Comparison of ENCODE assay signal across 9 cellular contexts in the genomic region with DNA sequence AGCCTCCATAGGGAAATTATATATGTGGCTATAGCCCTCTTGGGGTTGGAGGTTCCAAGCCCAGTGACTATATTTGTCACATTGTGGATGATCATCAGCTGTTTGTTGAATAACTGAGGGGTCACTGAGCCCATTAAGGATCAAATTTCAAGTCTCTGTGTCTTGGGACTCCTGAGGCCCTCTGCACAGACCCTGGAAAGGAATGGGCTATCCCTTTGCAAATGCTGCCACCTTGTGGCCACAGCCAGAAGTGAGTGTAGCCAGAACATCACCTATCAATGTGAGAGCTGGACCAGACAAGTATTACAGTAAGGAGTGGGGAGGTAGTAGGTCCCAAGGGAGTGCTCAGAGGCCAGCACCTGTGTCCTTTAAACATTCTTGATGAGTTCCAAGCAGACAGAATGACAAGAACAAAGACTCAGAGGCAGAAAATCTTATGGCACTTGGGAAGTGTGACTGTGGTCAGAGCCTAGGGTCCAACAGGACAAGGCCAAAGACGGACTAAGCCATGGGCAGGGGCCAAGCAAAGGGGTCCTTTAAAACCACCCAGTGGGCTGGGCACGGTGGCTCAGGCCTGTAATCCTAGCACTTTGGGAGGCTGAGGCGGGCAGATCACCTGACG. TPM values are rescaled to one million over a fixed set of nuclear protein-coding genes. Genes with fewer than 3 reads are reported as not detected.
DNase-seq lines count a peak whose midpoint lies in the region; ATAC-seq and TF ChIP-seq lines count a peak whose summit lies in the region.
"Had no signal": no experiment of that assay in that cellular context is flagged by ENCODE, and none has a peak within 500 bp of the region (broad histone marks: within the 10 kb centered on the region; RNA-seq: fewer than 3 reads in every experiment).

No MANE protein-coding gene starts in this region.

- CTCF ChIA-PET in Caco-2 (lab: Charles Lee): interaction anchor here (0.6 to 1.2 kb wide), 19 partner anchors 11 to 240 kb away, joined by 3 to 14 read pairs (median 3); a partner anchor contains a TSS

- TF ChIP-seq CTCF in Caco-2 (IDR thresholded peaks at IDR 0.05; ENCODE audit: insufficient read depth in 1 of 2, low read depth in 1 of 2, low read length in 1 of 2, severe bottlenecking in 1 of 2, unreplicated experiment in 1 of 2): peak; percentile 79 to 95
- TF ChIP-seq CTCF in GM23338 (conservative IDR thresholded peaks at IDR 0.05; ENCODE audit: low read depth in 2 of 2): peak; percentile 99
- TF ChIP-seq CTCF in heart left ventricle (IDR thresholded peaks at IDR 0.05): peak; percentile 83 to 95 (median 92)

- BruUV-seq in Caco-2 (replicated peaks; lab: Mats Ljungman, UMichigan): no TSS peak

- H3K9me3 Mint-ChIP-seq in Caco-2 (ENCODE audit: unreplicated experiment) (no peaks in the 10 kb centered on the region), GM23338 (no peaks in the 10 kb centered on the region; the same call in 2 of the 3 replicates)
- no peaks in the 10 kb centered on the region for H3K9me3 Mint-ChIP-seq in activated naive CD8-positive, alpha-beta T cell treated with anti-CD3 and anti-CD28 coated beads, Interleukin-2, amount 50 U/mL, for 24 hours

- WGBS in heart left ventricle, 4 donors: 57 to 66% (median 58%) methylated on average over 4 of the region's 4 CpGs

- no peaks in the 10 kb centered on the region for H3K9me2 ChIP-seq in GM23338 (ENCODE audit: insufficient read depth)

- H3K4me2 ChIP-seq in GM23338: no peak overlapping the region

- no peak overlapping the region for H3K27ac ChIP-seq in GM23338 (ENCODE audit: low read depth)
- H3K27ac ChIP-seq in heart left ventricle: no peak overlapping the region

- peaks cover 3% of the 10 kb centered on the region for H3K27me3 Mint-ChIP-seq in Caco-2 (ENCODE audit: insufficient read depth, unreplicated experiment)
- H3K27me3 Mint-ChIP-seq in GM23338 (ENCODE audit: insufficient read depth, low read depth, poor library complexity): peaks cover 6% of the 10 kb centered on the region
- peaks cover 9% of the 10 kb centered on the region for H3K27me3 Mint-ChIP-seq in activated naive CD8-positive, alpha-beta T cell treated with anti-CD3 and anti-CD28 coated beads, Interleukin-2, amount 50 U/mL, for 24 hours

- H3K36me3 Mint-ChIP-seq in Caco-2 (ENCODE audit: insufficient read depth, unreplicated experiment) (no peaks in the 10 kb centered on the region), GM23338 (ENCODE audit: low read depth) (no peaks in the 10 kb centered on the region)
- no peaks in the 10 kb centered on the region for H3K36me3 Mint-ChIP-seq in activated naive CD8-positive, alpha-beta T cell treated with anti-CD3 and anti-CD28 coated beads, Interleukin-2, amount 50 U/mL, for 24 hours (ENCODE audit: low read depth)

- POLR2A ChIA-PET in Caco-2 (lab: Charles Lee): no interaction called here

- DNase-seq in Caco-2 (peak; percentile 81 to 86), GM23338 (ENCODE audit: low spot score) (peak; percentile 90), NCI-H1105 (lab: John Stamatoyannopoulos, UW) (peak; percentile 51), T follicular helper cell (ENCODE audit: low read depth) (peak; percentile 69), heart left ventricle (peak; percentile 70 to 84 (median 78)), renal cortical epithelial cell (ENCODE audit: low read depth) (peak; percentile 54)
- DNase-seq in activated naive CD8-positive, alpha-beta T cell treated with anti-CD3 and anti-CD28 coated beads, Interleukin-2, amount 50 U/mL, for 24 hours: peak; percentile 85

- H3K36me3 ChIP-seq in Caco-2 (ENCODE audit: control insufficient read depth, insufficient read depth, low read length): no peaks in the 10 kb centered on the region
- no peaks in the 10 kb centered on the region for H3K36me3 ChIP-seq in GM23338 (ENCODE audit: insufficient read depth)
- no peaks in the 10 kb centered on the region for H3K36me3 ChIP-seq in heart left ventricle

- intact Hi-C loops in Caco-2 (cut with micrococcal nuclease; ENCODE audit: unreplicated experiment) (loop anchor here (1.0 to 2.0 kb wide), 6 partner anchors 55 to 351 kb away; no protein-coding TSS in a partner anchor), heart left ventricle (cut with DNase I) (loop anchor here in 6 of 10 donors (2.0 to 10.0 kb wide), 4 partner anchors 55 to 271 kb away; no protein-coding TSS in a partner anchor)

- ATAC-seq in GM23338 (peak; percentile 93), heart left ventricle (peak; percentile 80 to 88 (median 86)), HG03460 (IDR thresholded peaks at IDR 0.05; ENCODE audit: unreplicated experiment) (no peak)
- ATAC-seq in activated naive CD8-positive, alpha-beta T cell treated with anti-CD3 and anti-CD28 coated beads, Interleukin-2, amount 50 U/mL, for 24 hours: peak; percentile 83

- H3K4me1 ChIP-seq in Caco-2: peaks cover 12% of the 10 kb centered on the region
- H3K4me1 ChIP-seq in GM23338 (ENCODE audit: insufficient read depth): no peaks in the 10 kb centered on the region
- H3K4me1 ChIP-seq in heart left ventricle: peaks cover 0 to 5% (median 0%) of the 10 kb centered on the region in 12 donors

- no peak overlapping the region for H3K4me3 Mint-ChIP-seq in Caco-2 (ENCODE audit: unreplicated experiment)
- no peak overlapping the region for H3K4me3 Mint-ChIP-seq in GM23338
- H3K4me3 Mint-ChIP-seq in activated naive CD8-positive, alpha-beta T cell treated with anti-CD3 and anti-CD28 coated beads, Interleukin-2, amount 50 U/mL, for 24 hours: no peak overlapping the region

- H3K27ac Mint-ChIP-seq in Caco-2 (ENCODE audit: unreplicated experiment): no peak overlapping the region
- H3K27ac Mint-ChIP-seq in GM23338: no peak overlapping the region
- H3K27ac Mint-ChIP-seq in activated naive CD8-positive, alpha-beta T cell treated with anti-CD3 and anti-CD28 coated beads, Interleukin-2, amount 50 U/mL, for 24 hours: no peak overlapping the region

- H3F3A ChIP-seq in GM23338 (replicated peaks; ENCODE audit: low read depth): no peaks in the 10 kb centered on the region

- H3K27me3 ChIP-seq in Caco-2 (replicated peaks; ENCODE audit: control insufficient read depth, insufficient read depth, low read length) (no peaks in the 10 kb centered on the region), GM23338 (ENCODE audit: insufficient read depth) (no peaks in the 10 kb centered on the region), heart left ventricle (no peaks in the 10 kb centered on the region)

- H3K4me1 Mint-ChIP-seq in Caco-2 (ENCODE audit: low read depth, unreplicated experiment) (no peaks in the 10 kb centered on the region), GM23338 (peaks cover 13% of the 10 kb centered on the region)
- no peaks in the 10 kb centered on the region for H3K4me1 Mint-ChIP-seq in activated naive CD8-positive, alpha-beta T cell treated with anti-CD3 and anti-CD28 coated beads, Interleukin-2, amount 50 U/mL, for 24 hours

- H4K20me1 ChIP-seq in GM23338 (replicated peaks; ENCODE audit: insufficient read depth): no peaks in the 10 kb centered on the region

- H3K9me3 ChIP-seq in Caco-2 (no peaks in the 10 kb centered on the region), heart left ventricle (no peaks in the 10 kb centered on the region)

- no peaks in the 10 kb centered on the region for H3K79me2 ChIP-seq in GM23338 (replicated peaks; ENCODE audit: insufficient read depth)

- no peak overlapping the region for H2AFZ ChIP-seq in GM23338

- no peak for TF ChIP-seq POLR2A in heart left ventricle (IDR thresholded peaks at IDR 0.05)

- H3K4me3 ChIP-seq in Caco-2 (ENCODE audit: low read depth, low read length): no peak overlapping the region
- no peak overlapping the region for H3K4me3 ChIP-seq in GM23338
- no peak overlapping the region for H3K4me3 ChIP-seq in heart left ventricle

RNA-seq across cellular contexts. Expression of a gene that starts 8.2 kb away (rescaled TPM):
- total RNA-seq in Caco-2 (2022) (26.2 and 27.4 TPM in 2 replicates), heart left ventricle (10 to 100 TPM; 22.5 to 79.2 (median 38.3) TPM), renal cortical epithelial cell (14.9 and 16.1 TPM in 2 replicates)
- total RNA-seq in GM23338 (2014; rRNA removed; shearing (Covaris generic)): 19.9 and 25.1 TPM in 2 replicates
- polyA plus RNA-seq in GM23338 (2016; fragmentation: Nextera tagmentation; extraction: Ambion mirVana) (16.4 and 18.5 TPM in 2 replicates), heart left ventricle (10 to 100 TPM; 31.7 to 59.9 TPM)

RNA-seq across cellular contexts. Expression of a gene that starts 14.2 kb away (rescaled TPM):
- total RNA-seq in Caco-2 (2022): 0.26 and 0.39 TPM in 2 replicates
- 1.1 and 1.9 TPM in 2 replicates for total RNA-seq in GM23338 (2014; rRNA removed; shearing (Covaris generic))
- 0.59 and 0.73 TPM in 2 replicates for polyA plus RNA-seq in GM23338 (2016; fragmentation: Nextera tagmentation; extraction: Ambion mirVana)
- 1 to 10 TPM in 5 of 9 donors, under 1 TPM in 4; 0.43 to 9.8 (median 1.2) TPM for total RNA-seq in heart left ventricle
- 1 to 10 TPM; 2.2 to 2.3 TPM for polyA plus RNA-seq in heart left ventricle
- total RNA-seq in renal cortical epithelial cell: not detected in 2 replicates
- total RNA-seq: activated CD8-positive, alpha-beta memory T cell treated with anti-CD3 and anti-CD28 coated beads for 36 hours had no signal

RNA-seq across cellular contexts. Expression of a gene that starts 16.6 kb away (rescaled TPM):
- 66.1 and 70.0 TPM in 2 replicates for total RNA-seq in Caco-2 (2022)
- 12.9 and 20.6 TPM in 2 replicates for total RNA-seq in GM23338 (2014; rRNA removed; shearing (Covaris generic))
- polyA plus RNA-seq in GM23338 (2016; fragmentation: Nextera tagmentation; extraction: Ambion mirVana): 17.9 and 23.2 TPM in 2 replicates
- 100 to 1,000 TPM; 104 to 155 (median 125) TPM for total RNA-seq in heart left ventricle
- polyA plus RNA-seq in heart left ventricle: 100 to 1,000 TPM in 1 of 2 donors, 10 to 100 TPM in 1; 73.8 to 118 TPM
- total RNA-seq in renal cortical epithelial cell: 50.4 and 79.3 TPM in 2 replicates

RNA-seq across cellular contexts. Expression of a gene that starts 25.1 kb away (rescaled TPM):
- not detected in 2 replicates for total RNA-seq in Caco-2 (2022)
- total RNA-seq in GM23338 (2014; rRNA removed; shearing (Covaris generic)): 0.49 TPM in 1 of 2 replicates, not detected in the other
- polyA plus RNA-seq in GM23338 (2016; fragmentation: Nextera tagmentation; extraction: Ambion mirVana): not detected in 2 replicates
- under 1 TPM in 1 of 9 donors, not detected in 8; 0.20 TPM for total RNA-seq in heart left ventricle
- not detected for polyA plus RNA-seq in heart left ventricle
- not detected in 2 replicates for total RNA-seq in renal cortical epithelial cell

RNA-seq across cellular contexts. Expression of a gene that starts 33.9 kb away (rescaled TPM):
- total RNA-seq in Caco-2 (2022) (102 and 103 TPM in 2 replicates), heart left ventricle (10 to 100 TPM; 17.0 to 40.8 (median 24.9) TPM), renal cortical epithelial cell (36.8 and 56.1 TPM in 2 replicates)
- 104 and 167 TPM in 2 replicates for total RNA-seq in GM23338 (2014; rRNA removed; shearing (Covaris generic))
- polyA plus RNA-seq in GM23338 (2016; fragmentation: Nextera tagmentation; extraction: Ambion mirVana) (76.4 and 82.3 TPM in 2 replicates), heart left ventricle (10 to 100 TPM; 21.1 to 55.3 TPM)
